Comparison of ENCODE assay signal across 14 cellular contexts in the genomic region with DNA sequence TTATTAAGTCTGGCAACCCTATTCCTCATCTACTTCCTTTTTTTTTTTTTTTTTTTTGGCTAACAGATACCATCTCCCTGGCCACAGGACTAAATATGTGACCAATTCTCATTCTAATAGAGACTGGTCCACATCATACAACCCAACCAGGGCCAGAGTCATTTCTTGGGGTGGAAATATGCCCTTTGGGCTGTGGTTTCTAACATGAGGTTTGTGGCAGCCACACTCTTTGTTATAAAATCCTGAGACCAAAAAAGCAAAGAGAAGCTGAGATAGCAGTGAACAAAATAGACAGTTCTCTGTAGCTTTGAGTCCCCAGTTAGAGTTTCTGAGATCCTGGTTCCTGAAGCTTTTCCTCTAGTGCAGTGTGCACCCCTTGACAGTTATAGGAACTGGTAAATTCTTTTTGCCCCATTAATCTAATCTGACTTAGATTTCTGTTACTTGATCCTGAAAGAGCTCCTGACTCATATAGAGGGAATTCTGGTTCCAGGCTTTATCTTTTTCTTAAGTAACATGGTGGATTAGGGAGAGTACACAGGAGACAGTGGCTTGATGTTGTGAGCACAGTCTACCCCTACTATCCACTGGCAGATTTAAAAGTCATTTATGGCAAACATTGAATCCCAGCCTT.
DNase-seq lines count a peak whose midpoint lies in the region; ATAC-seq and TF ChIP-seq lines count a peak whose summit lies in the region.
"Had no signal": no experiment of that assay in that cellular context is flagged by ENCODE, and none has a peak within 500 bp of the region (broad histone marks: within the 10 kb centered on the region; RNA-seq: fewer than 3 reads in every experiment).

No MANE protein-coding gene starts in this region.

- H3K9ac ChIP-seq in mammary epithelial cell (ENCODE audit: insufficient read depth, low read length), result no peak overlapping the region

- H2AFZ ChIP-seq in mammary epithelial cell (ENCODE audit: low read depth, low read length), result no peak overlapping the region

- no peaks in the 10 kb centered on the region for H3K79me2 ChIP-seq in mammary epithelial cell (ENCODE audit: insufficient read depth, low read length)

- no peak overlapping the region for H3K4me2 ChIP-seq in mammary epithelial cell (ENCODE audit: insufficient read depth, low read depth, low read length)

- DNase-seq in mammary epithelial cell (peak; percentile 19), breast epithelium (ENCODE audit: low spot score in 2 of 2) (no peak), WERI-Rb-1 (no peak), foreskin fibroblast (peak; percentile 58 to 77), GM10266 (ENCODE audit: extremely low spot score) (no peak)
- DNase-seq in stimulated activated CD4-positive, alpha-beta T cell treated with anti-CD3 and anti-CD28 coated beads, Interleukin-12 subunit alpha, Interleukin-12 subunit beta, amount 100 ng/mL, for 4 hours, result no peak
- DNase-seq: activated naive CD4-positive, alpha-beta T cell treated with anti-CD3 and anti-CD28 coated beads, Interleukin-2, amount 10 ng/mL, durations not matched to agents 7 days and 5 days; NCI-H2227 treated with DMSO at 0.1 percent for 48 hours; RPMI8226; T1000 had no signal

- CTCF ChIA-PET in mammary epithelial cell (lab: Charles Lee; ENCODE audit: low non-redundant PET), result no interaction called here

- H3K4me1 ChIP-seq in mammary epithelial cell (ENCODE audit: insufficient read depth, low read length) (no peaks in the 10 kb centered on the region), breast epithelium (no peaks in the 10 kb centered on the region)

- no TSS peak for BruUV-seq in mammary epithelial cell (replicated peaks; lab: Mats Ljungman, UMichigan)

- dilution Hi-C loops in mammary epithelial cell (cut with HindIII; ENCODE audit: low sequenced_read_pairs), result no loop called here

- in situ Hi-C loops in mammary epithelial cell (cut with MboI; ENCODE audit: low sequenced_read_pairs in 2 of 2), result no loop called here

- intact Hi-C loops in mammary epithelial cell (cut with micrococcal nuclease) (no loop called here), breast epithelium (cut with DNase I; ENCODE audit: low total_unique reads) (no loop called here)

- ATAC-seq in GM19463 (IDR thresholded peaks at IDR 0.05; ENCODE audit: unreplicated experiment) (no peak), HG02840 (IDR thresholded peaks at IDR 0.05; ENCODE audit: low FRiP score, unreplicated experiment) (no peak)
- ATAC-seq: left lobe of liver had no signal

- no peak for TF ChIP-seq POLR2A in breast epithelium (IDR thresholded peaks at IDR 0.05)

- H3K4me3 ChIP-seq in mammary epithelial cell (replicated peaks in 1 of 3; ENCODE audit: insufficient read depth in 1 of 3, low read depth in 2 of 3, low read length in 3 of 3) (no peak overlapping the region), breast epithelium (no peak overlapping the region), WERI-Rb-1 (ENCODE audit: low read depth, low read length) (peak overlapping the region; percentile 30), foreskin fibroblast (ENCODE audit: low read depth in 1 of 2, low read length in 2 of 2) (no peak overlapping the region)
- H3K4me3 ChIP-seq: coronary artery had no signal

- H3K27ac ChIP-seq in mammary epithelial cell (ENCODE audit: insufficient read depth, low read depth, low read length), result no peak overlapping the region
- H3K27ac ChIP-seq in breast epithelium, result no peak overlapping the region
- peak overlapping the region; percentile 40 for H3K27ac ChIP-seq in WERI-Rb-1
- H3K27ac ChIP-seq: coronary artery had no signal

- TF ChIP-seq CTCF in mammary epithelial cell (conservative IDR thresholded peaks at IDR 0.05 in 1 of 2, IDR thresholded peaks at IDR 0.05 in 1 of 2; ENCODE audit: extremely low read depth in 1 of 2, insufficient read depth in 1 of 2, low read depth in 1 of 2, low read length in 2 of 2), result no peak
- no peak for TF ChIP-seq CTCF in breast epithelium (IDR thresholded peaks at IDR 0.05)
- no peak for TF ChIP-seq CTCF in WERI-Rb-1 (IDR thresholded peaks at IDR 0.05; ENCODE audit: low read depth, low read length)
- no peak for TF ChIP-seq CTCF in foreskin fibroblast (IDR thresholded peaks at IDR 0.05; ENCODE audit: low read depth, low read length)
- TF ChIP-seq CTCF in GM10266 (IDR thresholded peaks at IDR 0.05; ENCODE audit: control insufficient read depth, insufficient read depth, low read depth, missing control alignments), result no peak

- H3K36me3 ChIP-seq in mammary epithelial cell (ENCODE audit: insufficient read depth, low read length) (no peaks in the 10 kb centered on the region), breast epithelium (no peaks in the 10 kb centered on the region), WERI-Rb-1 (no peaks in the 10 kb centered on the region)

- H4K20me1 ChIP-seq in mammary epithelial cell (ENCODE audit: insufficient read depth, low read length), result no peaks in the 10 kb centered on the region

- H3K27me3 ChIP-seq in mammary epithelial cell (ENCODE audit: insufficient read depth, low read length) (no peaks in the 10 kb centered on the region), breast epithelium (no peaks in the 10 kb centered on the region), WERI-Rb-1 (ENCODE audit: insufficient read depth, low read depth, severe bottlenecking) (no peaks in the 10 kb centered on the region)

- no peaks in the 10 kb centered on the region for H3K9me3 ChIP-seq in mammary epithelial cell (replicated peaks; ENCODE audit: insufficient read depth, low read length)
- H3K9me3 ChIP-seq in breast epithelium, result peaks cover 12 to 13% of the 10 kb centered on the region in 2 donors
- peaks cover 15% of the 10 kb centered on the region for H3K9me3 ChIP-seq in WERI-Rb-1 (ENCODE audit: severe bottlenecking)

Comparison
In these comparisons a context has a peak if more than half of its experiments do, and no peak if none do; other contexts are left out.
1. DNase-seq: peak in mammary epithelial cell (single experiment) and foreskin fibroblast (2 of 2); none in breast epithelium (0 of 2), WERI-Rb-1 (single experiment), stimulated activated CD4-positive, alpha-beta T cell treated with anti-CD3 and anti-CD28 coated beads, Interleukin-12 subunit alpha, Interleukin-12 subunit beta, amount 100 ng/mL, for 4 hours (single experiment) and GM10266 (single experiment).